1 cellular context compared by ENCODE assay signal in genomic region chr6:11241793-11242201, GRCh38.
TF ChIP-seq lines count a peak whose summit lies in the region.

No MANE protein-coding gene starts in this region.

TF ChIP-seq in HCT116, 20 proteins besides CTCF, POLR2A, EP300 and RAD21 (continued from another document):
- no peak for TF ChIP-seq ZFX (IDR thresholded peaks at IDR 0.05)
- TF ChIP-seq CBX3 (IDR thresholded peaks at IDR 0.05; ENCODE audit: low read depth): no peak
- TF ChIP-seq SIN3A (IDR thresholded peaks at IDR 0.05; ENCODE audit: low read depth): no peak
- TF ChIP-seq JUND (IDR thresholded peaks at IDR 0.05): no peak
- no peak for TF ChIP-seq POLR2AphosphoS5 (IDR thresholded peaks at IDR 0.05; ENCODE audit: low read depth, low read length)
- TF ChIP-seq EGR1 (IDR thresholded peaks at IDR 0.05; ENCODE audit: low read depth): no peak
